ENCODE assay signal across 8 cellular contexts in genomic region chr14:89617142-89617460, GRCh38.
DNase-seq lines count a peak whose midpoint lies in the region; ATAC-seq and TF ChIP-seq lines count a peak whose summit lies in the region.

No MANE protein-coding gene starts in this region.

- H3K27me3 Mint-ChIP-seq in brain (peaks cover 5% of the 10 kb centered on the region), naive B cell (no peaks in the 10 kb centered on the region)

- DNase-seq in AG04449 (ENCODE audit: low read depth, low spot score) (no peak), HFF-Myc (ENCODE audit: extremely low read depth, low read depth) (no peak), naive B cell (no peak), SK-N-DZ (ENCODE audit: low spot score) (no peak), hepatic stellate cell (ENCODE audit: low spot score) (no peak)
- no peak for DNase-seq in activated CD4-positive, alpha-beta T cell treated with anti-CD3 and anti-CD28 coated beads, Interleukin-2, amount 50 U/mL, for 4 hours

- TF ChIP-seq CTCF in AG04449 (IDR thresholded peaks at IDR 0.05; ENCODE audit: insufficient read depth, low read length, missing control alignments) (no peak), HFF-Myc (IDR thresholded peaks at IDR 0.05; ENCODE audit: low read depth, low read length, missing control alignments) (no peak), brain (conservative IDR thresholded peaks at IDR 0.05) (no peak)

- H3K4me3 Mint-ChIP-seq in brain (peak overlapping the region; percentile 93 to 99 (median 98)), naive B cell (peak overlapping the region; percentile 87 to 96 (median 94))

- H3K9me3 Mint-ChIP-seq in brain (no peaks in the 10 kb centered on the region), naive B cell (no peaks in the 10 kb centered on the region)

- ATAC-seq in naive B cell (ENCODE audit: low read depth in 2 of 2) (no peak), GM21381 (IDR thresholded peaks at IDR 0.05; ENCODE audit: unreplicated experiment) (no peak)

- CTCF ChIA-PET in AG04449 (lab: Yijun Ruan, JAX) = no interaction called here

- no peaks in the 10 kb centered on the region for H3K36me3 Mint-ChIP-seq in brain
- H3K36me3 Mint-ChIP-seq in naive B cell = no peaks in the 10 kb centered on the region

- peaks cover 67% of the 10 kb centered on the region for H3K4me1 Mint-ChIP-seq in brain
- H3K4me1 Mint-ChIP-seq in naive B cell = peaks cover 54 to 83% (median 60%) of the 10 kb centered on the region in 3 donors

- POLR2A ChIA-PET in AG04449 (lab: Yijun Ruan, JAX) = interaction anchor here (1.0 kb wide), 1 partner anchor 13 kb away, joined by 4 read pairs; no protein-coding TSS in a partner anchor

- H3K4me3 ChIP-seq in AG04449 (ENCODE audit: low read depth, low read length) = peak overlapping the region; percentile 74
- peak overlapping the region; percentile 71; the same call in 1 of the 2 replicates for H3K4me3 ChIP-seq in HFF-Myc (replicated peaks; ENCODE audit: low read depth, low read length)

- peak overlapping the region; percentile 92 to 98 (median 95) for H3K27ac Mint-ChIP-seq in brain
- peak overlapping the region; percentile 90 to 95 (median 90) for H3K27ac Mint-ChIP-seq in naive B cell
